In the genomic region with DNA sequence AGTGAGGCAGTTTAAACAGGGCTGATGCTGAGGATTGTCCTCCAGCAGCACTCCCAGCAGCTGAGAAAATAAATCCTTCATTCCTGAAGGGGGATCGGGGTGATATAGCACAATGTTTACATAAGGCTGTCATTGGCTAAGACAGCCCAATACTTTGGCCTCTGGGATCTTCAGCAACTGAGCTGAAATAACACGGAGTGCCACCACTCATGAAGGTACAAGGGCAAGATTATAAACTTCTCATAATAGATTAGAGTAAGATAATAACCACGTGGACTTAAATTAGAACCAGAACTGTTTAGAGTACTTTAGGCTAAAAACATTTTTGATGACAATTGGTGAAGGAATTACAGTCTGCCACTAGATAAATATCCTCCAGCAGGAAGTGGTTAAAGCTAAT, we compare ENCODE assay signal across 22 cellular contexts.
A peak's percentile ranks its signal among the peaks of the same experiment; 100 is the strongest.
DNase-seq lines count a peak whose midpoint lies in the region; ATAC-seq and TF ChIP-seq lines count a peak whose summit lies in the region.
"Had no signal": no experiment of that assay in that cellular context is flagged by ENCODE, and none has a peak within 500 bp of the region (broad histone marks: within the 10 kb centered on the region; RNA-seq: fewer than 3 reads in every experiment).

No MANE protein-coding gene starts in this region.

- H3K4me3 Mint-ChIP-seq in endodermal cell, result no peak overlapping the region
- H3K4me3 Mint-ChIP-seq: activated T-cell treated with anti-CD3 and anti-CD28 coated beads, Interleukin-2, amount 50 U/mL, for 4 hours; neural crest cell; stimulated activated naive CD8-positive, alpha-beta T cell treated with anti-CD3 and anti-CD28 coated beads, Interleukin-15, Interleukin-2, amounts not matched to agents 100 ng/mL and 50 ng/mL, for 24 hours had no signal

- no peak overlapping the region for H3K18ac ChIP-seq in mesenchymal stem cell (ENCODE audit: low read depth in 1 of 2, low read length in 2 of 2)

- POLR2A ChIA-PET in BJ (lab: Charles Lee), result no interaction called here

- H2AFZ ChIP-seq in mesenchymal stem cell (ENCODE audit: low read depth, low read length), result no peak overlapping the region

- H4K8ac ChIP-seq in mesenchymal stem cell (ENCODE audit: low read length), result no peak overlapping the region

- H3K36me3 ChIP-seq in BJ (ENCODE audit: control insufficient read depth, insufficient read depth, low read length) (no peaks in the 10 kb centered on the region), endodermal cell (ENCODE audit: control insufficient read depth, insufficient read depth, low read length) (no peaks in the 10 kb centered on the region), mesenchymal stem cell (ENCODE audit: control insufficient read depth in 1 of 2, insufficient read depth in 2 of 2, low read depth in 1 of 2, low read length in 2 of 2) (no peaks in the 10 kb centered on the region)
- H3K36me3 ChIP-seq: prostate gland, tibial nerve had no signal

- H3K14ac ChIP-seq in mesenchymal stem cell (ENCODE audit: low read length in 2 of 2), result no peak overlapping the region

- H2AK5ac ChIP-seq in mesenchymal stem cell (ENCODE audit: low read length, severe bottlenecking), result peak overlapping the region; percentile 68

- H3K27me3 ChIP-seq in BJ (ENCODE audit: control insufficient read depth, insufficient read depth, low read length), result no peaks in the 10 kb centered on the region
- no peaks in the 10 kb centered on the region for H3K27me3 ChIP-seq in endodermal cell (ENCODE audit: control insufficient read depth, insufficient read depth, low read length, poor library complexity, severe bottlenecking)
- no peaks in the 10 kb centered on the region for H3K27me3 ChIP-seq in mesenchymal stem cell (ENCODE audit: control insufficient read depth in 1 of 2, insufficient read depth in 1 of 2, low read length in 2 of 2)
- peaks cover 24% of the 10 kb centered on the region for H3K27me3 ChIP-seq in foreskin keratinocyte
- H3K27me3 ChIP-seq: tibial nerve had no signal

- no peak overlapping the region for H2BK12ac ChIP-seq in mesenchymal stem cell (ENCODE audit: low read length in 2 of 2)

- no peak overlapping the region for H3K23ac ChIP-seq in mesenchymal stem cell (ENCODE audit: low read length in 2 of 2)

- 0 to 77% methylated on average over 1 to 3 of the region's 3 CpGs for WGBS in endodermal cell (ENCODE audit: insufficient coverage in 1 of 2, insufficient read length in 1 of 2), 2 experiments
- WGBS in mesenchymal stem cell, result 45% methylated on average over 2 of the region's 3 CpGs

- CTCF ChIA-PET in BJ (lab: Yijun Ruan, JAX), result interaction anchor here (0.7 to 1.8 kb wide), 3 partner anchors 10 to 145 kb away, joined by 3 to 5 read pairs (median 3); no protein-coding TSS in a partner anchor

- H3K9me3 ChIP-seq in endodermal cell (ENCODE audit: control insufficient read depth, low read length), result no peaks in the 10 kb centered on the region
- H3K9me3 ChIP-seq in mesenchymal stem cell (ENCODE audit: control insufficient read depth, low read length), result no peaks in the 10 kb centered on the region
- H3K9me3 ChIP-seq: prostate gland, tibial nerve had no signal

- DNase-seq in BJ (ENCODE audit: low read depth), result peak; percentile 70
- peak; percentile 16 for DNase-seq in RPMI7951 (ENCODE audit: low read depth)
- DNase-seq in endodermal cell, result no peak
- no peak for DNase-seq in mesenchymal stem cell
- no peak for DNase-seq in epidermal melanocyte (ENCODE audit: insufficient read length, low spot score)
- no peak for DNase-seq in foreskin keratinocyte
- DNase-seq: activated CD4-positive, alpha-beta T cell treated with anti-CD3 and anti-CD28 coated beads for 1 hour; activated naive CD4-positive, alpha-beta T cell treated with Interleukin-2 at 50 U/mL for 16 hours; activated T-cell treated with anti-CD3 and anti-CD28 coated beads, Interleukin-2, amount 50 U/mL, for 4 hours; cortex of kidney; DMS79; H7; NCI-H524 treated with DMSO at 0.1 percent for 48 hours; stimulated activated CD4-positive, alpha-beta T cell treated with anti-CD3 and anti-CD28 coated beads, Interleukin-4, amount 100 ng/mL, for 24 hours; SW 1271 had no signal

- no peak overlapping the region for H3K27ac ChIP-seq in endodermal cell (ENCODE audit: low read depth, low read length)
- H3K27ac ChIP-seq in mesenchymal stem cell (ENCODE audit: low read length, poor library complexity, severe bottlenecking), result peak overlapping the region; percentile 43
- no peak overlapping the region for H3K27ac ChIP-seq in foreskin keratinocyte
- H3K27ac ChIP-seq: prostate gland, tibial nerve had no signal

- H4K91ac ChIP-seq in mesenchymal stem cell (ENCODE audit: low read length), result no peak overlapping the region

- peaks cover 3% of the 10 kb centered on the region for H3K9me3 Mint-ChIP-seq in endodermal cell
- H3K9me3 Mint-ChIP-seq: activated T-cell treated with anti-CD3 and anti-CD28 coated beads, Interleukin-2, amount 50 U/mL, for 4 hours; neural crest cell; stimulated activated naive CD8-positive, alpha-beta T cell treated with anti-CD3 and anti-CD28 coated beads, Interleukin-15, Interleukin-2, amounts not matched to agents 100 ng/mL and 50 ng/mL, for 24 hours had no signal

- TF ChIP-seq CTCF in BJ (IDR thresholded peaks at IDR 0.05; ENCODE audit: insufficient read depth, low read depth, low read length), result no peak
- TF ChIP-seq CTCF in endodermal cell (conservative IDR thresholded peaks at IDR 0.05), result no peak
- TF ChIP-seq CTCF in foreskin keratinocyte (conservative IDR thresholded peaks at IDR 0.05), result no peak

- ATAC-seq in HG02571 (IDR thresholded peaks at IDR 0.05; ENCODE audit: unreplicated experiment) (no peak), foreskin keratinocyte (no peak), HG02981 (IDR thresholded peaks at IDR 0.05; ENCODE audit: unreplicated experiment) (no peak)
- ATAC-seq: activated T-cell treated with anti-CD3 and anti-CD28 coated beads, Interleukin-2, amount 50 U/mL, for 4 hours had no signal

- no peak overlapping the region for H2BK15ac ChIP-seq in mesenchymal stem cell (ENCODE audit: low read depth, poor library complexity, severe bottlenecking)

- no peaks in the 10 kb centered on the region for H3K79me1 ChIP-seq in mesenchymal stem cell (replicated peaks; ENCODE audit: low read length, poor library complexity, severe bottlenecking)

- H2BK120ac ChIP-seq in mesenchymal stem cell (ENCODE audit: low read depth, low read length), result no peak overlapping the region

- no peaks in the 10 kb centered on the region for H3K27me3 Mint-ChIP-seq in endodermal cell (ENCODE audit: insufficient read depth)

- H3K27ac Mint-ChIP-seq in endodermal cell, result peak overlapping the region; percentile 24
- H3K27ac Mint-ChIP-seq: stimulated activated naive CD8-positive, alpha-beta T cell treated with anti-CD3 and anti-CD28 coated beads, Interleukin-15, Interleukin-2, amounts not matched to agents 100 ng/mL and 50 ng/mL, for 24 hours had no signal

- no peak overlapping the region for H3K4me2 ChIP-seq in mesenchymal stem cell (ENCODE audit: low read length, poor library complexity, severe bottlenecking)
- H3K4me2 ChIP-seq: smooth muscle cell had no signal

- no peaks in the 10 kb centered on the region for H3K36me3 Mint-ChIP-seq in endodermal cell (ENCODE audit: low read depth)

- H3K9ac ChIP-seq in endodermal cell (ENCODE audit: extremely low read depth, low read length, poor library complexity, severe bottlenecking), result peak overlapping the region; percentile 2
- no peak overlapping the region for H3K9ac ChIP-seq in mesenchymal stem cell (ENCODE audit: low read length)

- H3K4me1 Mint-ChIP-seq in endodermal cell, result peaks cover 35% of the 10 kb centered on the region
- H3K4me1 Mint-ChIP-seq: neural crest cell had no signal

- H3K4me3 ChIP-seq in BJ (ENCODE audit: low read depth, low read length) (no peak overlapping the region), endodermal cell (ENCODE audit: low read length) (peak overlapping the region; percentile 22), mesenchymal stem cell (ENCODE audit: insufficient read depth in 1 of 2, low read depth in 1 of 2, low read length in 2 of 2) (no peak overlapping the region)
- H3K4me3 ChIP-seq: prostate gland, smooth muscle cell, tibial nerve had no signal

- H3K4ac ChIP-seq in mesenchymal stem cell (ENCODE audit: low read depth in 1 of 2, low read length in 2 of 2), result no peak overlapping the region

- no peak overlapping the region for H2BK5ac ChIP-seq in mesenchymal stem cell (ENCODE audit: low read depth, low read length, poor library complexity, severe bottlenecking)

- H3K4me1 ChIP-seq in endodermal cell (ENCODE audit: control insufficient read depth, insufficient read depth, low read length), result peaks cover 22% of the 10 kb centered on the region
- peaks cover 11% of the 10 kb centered on the region for H3K4me1 ChIP-seq in mesenchymal stem cell (ENCODE audit: control insufficient read depth, insufficient read depth, low read depth, low read length)
- H3K4me1 ChIP-seq in foreskin keratinocyte, result peaks cover 3% of the 10 kb centered on the region
- H3K4me1 ChIP-seq: prostate gland had no signal

Comparison
In these comparisons a context has a peak if more than half of its experiments do, and no peak if none do; other contexts are left out.
1. DNase-seq: peak in BJ (single experiment) and RPMI7951 (single experiment); none in endodermal cell (single experiment), mesenchymal stem cell (single experiment), epidermal melanocyte (single experiment) and foreskin keratinocyte (0 of 2).